ENCODE assay signal across 8 cellular contexts in genomic region chr6:30326446-30327231, GRCh38. TPM values are rescaled to one million over a fixed set of nuclear protein-coding genes. Genes with fewer than 3 reads are reported as not detected.
A peak's percentile ranks its signal among the peaks of the same experiment; 100 is the strongest.
DNase-seq lines count a peak whose midpoint lies in the region; ATAC-seq, FAIRE-seq and TF ChIP-seq lines count a peak whose summit lies in the region.

Gene TRIM39, plus strand, starts transcription at chr6:30326927. Its CDS starts 2,391 bp downstream, at chr6:30329318.

- BruUV-seq in endothelial cell of umbilical vein (replicated peaks; lab: Mats Ljungman, UMichigan), result no TSS peak

- TF ChIP-seq CTCF in D721Med (IDR thresholded peaks at IDR 0.05; ENCODE audit: insufficient read depth, missing control alignments), result no peak
- TF ChIP-seq CTCF in endothelial cell of umbilical vein (IDR thresholded peaks at IDR 0.05; ENCODE audit: extremely low read depth in 1 of 2, insufficient read depth in 1 of 2, low read depth in 1 of 2, low read length in 2 of 2), result no peak

- no peaks in the 10 kb centered on the region for H3K9me3 ChIP-seq in endothelial cell of umbilical vein (replicated peaks; ENCODE audit: control insufficient read depth, insufficient read depth, low read length)

- CTCF ChIA-PET in endothelial cell of umbilical vein (lab: Charles Lee), result interaction anchor here (1.8 to 2.6 kb wide), 3 partner anchors 88 to 223 kb away, joined by 4 to 19 read pairs (median 9); no protein-coding TSS in a partner anchor

- peak; percentile 62 for TF ChIP-seq POLR2A in endothelial cell of umbilical vein (IDR thresholded peaks at IDR 0.05; ENCODE audit: low read depth, low read length)

- peaks cover 44% of the 10 kb centered on the region for H3K79me2 ChIP-seq in endothelial cell of umbilical vein (ENCODE audit: control insufficient read depth, insufficient read depth, low read length)

- peak; percentile 66 for ATAC-seq in GM21515 (IDR thresholded peaks at IDR 0.05; ENCODE audit: unreplicated experiment)

- no peak for FAIRE-seq in D721Med (lab: Jason Lieb, UNC)
- no peak for FAIRE-seq in endothelial cell of umbilical vein (lab: Jason Lieb, UNC)

- dilution Hi-C loops in endothelial cell of umbilical vein (cut with MboI; ENCODE audit: extremely low pct_ligation_motif_present, low sequenced_read_pairs), result no loop called here

- H3K36me3 ChIP-seq in endothelial cell of umbilical vein (ENCODE audit: control insufficient read depth in 2 of 2, extremely low read depth in 1 of 2, insufficient read depth in 2 of 2, low read length in 2 of 2), result peaks cover 5 to 6% of the 10 kb centered on the region in 2 experiments

- peak within 1 kb of the TSS; percentile 94 for H3K9ac ChIP-seq in endothelial cell of umbilical vein (replicated peaks; ENCODE audit: extremely low read depth, insufficient read depth, low read length)

- H3K9me1 ChIP-seq in endothelial cell of umbilical vein (replicated peaks; ENCODE audit: control insufficient read depth, extremely low read depth, insufficient read depth, low read length), result no peaks in the 10 kb centered on the region

- POLR2A ChIA-PET in endothelial cell of umbilical vein (lab: Charles Lee), result interaction anchor here (0.8 kb wide), 1 partner anchor 113 kb away, joined by 3 read pairs; the partner anchor contains the start of gene TRIM26

- peak within 1 kb of the TSS; percentile 65 to 87 (median 85) for H3K4me3 ChIP-seq in endothelial cell of umbilical vein (replicated peaks in 1 of 3; ENCODE audit: insufficient read depth in 1 of 3, low read depth in 1 of 3, low read length in 3 of 3)

- H3K4me2 ChIP-seq in endothelial cell of umbilical vein (ENCODE audit: insufficient read depth, low read length), result peak within 1 kb of the TSS; percentile 84

- peak within 1 kb of the TSS; percentile 89 for H3K27ac ChIP-seq in endothelial cell of umbilical vein (ENCODE audit: insufficient read depth, low read depth, low read length)

- H3K27me3 ChIP-seq in endothelial cell of umbilical vein (ENCODE audit: control insufficient read depth in 2 of 2, insufficient read depth in 2 of 2, low read length in 2 of 2), result no peaks in the 10 kb centered on the region

- no peaks in the 10 kb centered on the region for H4K20me1 ChIP-seq in endothelial cell of umbilical vein (replicated peaks; ENCODE audit: control insufficient read depth, extremely low read depth, insufficient read depth, low read length)

- DNase-seq in D721Med (ENCODE audit: insufficient read length, low spot score) (peak; percentile 59), HuH-7 (ENCODE audit: low spot score) (peak; percentile 71), OCI-M1 (lab: John Stamatoyannopoulos, UW) (peak; percentile 95), activated T-cell treated with anti-CD3 and anti-CD28 coated beads for 1 hour (ENCODE audit: low read depth) (peak; percentile 85), endothelial cell of umbilical vein (ENCODE audit: low read depth, low spot score) (peak; percentile 85), middle frontal gyrus (ENCODE audit: extremely low spot score, low spot score) (peak; percentile 71)
- peak; percentile 68 to 75 for DNase-seq in stimulated activated CD8-positive, alpha-beta memory T cell treated with anti-CD3 and anti-CD28 coated beads, Interleukin-2, amount 100 ng/mL, for 1 hour (ENCODE audit: low read depth in 2 of 2)

- intact Hi-C loops in endothelial cell of umbilical vein (cut with micrococcal nuclease), result loop anchor here (1.0 to 5.0 kb wide), 2 partner anchors 113 to 259 kb away; partner anchors contain the start of genes PPP1R11 and TRIM26

- peaks cover 24% of the 10 kb centered on the region for H3K4me1 ChIP-seq in endothelial cell of umbilical vein (ENCODE audit: control insufficient read depth, extremely low read depth, insufficient read depth, low read length)

- peak within 1 kb of the TSS; percentile 56 for H2AFZ ChIP-seq in endothelial cell of umbilical vein (ENCODE audit: low read depth, low read length)

TF ChIP-seq in endothelial cell of umbilical vein, 7 proteins besides CTCF, POLR2A, EP300 and RAD21:
- TF ChIP-seq GATA2 (IDR thresholded peaks at IDR 0.05; ENCODE audit: insufficient read depth, insufficient read length, low read depth, low read length) (no peak), FOS (IDR thresholded peaks at IDR 0.05; ENCODE audit: borderline replicate concordance, insufficient read depth, low read length) (no peak), POLR2AphosphoS5 (IDR thresholded peaks at IDR 0.05; ENCODE audit: insufficient read depth, low read depth, low read length) (peak; percentile 81)

RNA-seq across cellular contexts. Expression of gene TRIM39, which starts in this region (rescaled TPM):
- 13.1 and 13.5 TPM in 2 replicates for total RNA-seq in endothelial cell of umbilical vein
- 5.6 TPM in 2 replicates for polyA plus RNA-seq in endothelial cell of umbilical vein
- polyA plus RNA-seq in endothelial cell of umbilical vein (2011; cell fraction: cytosol; rRNA removed), result 6.3 and 7.2 TPM in 2 replicates
- polyA plus RNA-seq in endothelial cell of umbilical vein (2011; cell fraction: nucleus; rRNA removed), result 23.5 and 27.6 TPM in 2 replicates
- polyA plus RNA-seq in endothelial cell of umbilical vein (2012), result 8.8 and 9.6 TPM in 2 replicates
- 9.4 and 14.2 TPM in 2 replicates for polyA minus RNA-seq in endothelial cell of umbilical vein
- 6.3 TPM for polyA minus RNA-seq in endothelial cell of umbilical vein (2011; cell fraction: cytosol; rRNA and poly(A)+ RNA removed)
- polyA minus RNA-seq in endothelial cell of umbilical vein (2011; cell fraction: nucleus; rRNA and poly(A)+ RNA removed), result 8.9 and 10.2 TPM in 2 replicates

Comparison
In these comparisons a context has a peak if more than half of its experiments do, and no peak if none do; other contexts are left out.
1. Peak in every context shown above with its lines: DNase-seq, ATAC-seq, H3K4me3 ChIP-seq and H3K27ac ChIP-seq.